ENCODE assay signal across 2 cellular contexts in genomic region chr1:3344395-3344794, GRCh38.
A peak's percentile ranks its signal among the peaks of the same experiment; 100 is the strongest.
TF ChIP-seq lines count a peak whose summit lies in the region.

No MANE protein-coding gene starts in this region.

TF ChIP-seq in HepG2, 621 proteins besides CTCF, POLR2A, EP300 and RAD21:
- peak; percentile 10; the same call in 1 of the 2 replicates for TF ChIP-seq ZNF280D (CRISPR knock-in tag; IDR thresholded peaks at IDR 0.05)
- TF ChIP-seq LCORL (IDR thresholded peaks at IDR 0.05) = no peak
- no peak for TF ChIP-seq LCORL (CRISPR knock-in tag; IDR thresholded peaks at IDR 0.05)

TF ChIP-seq in HEK293, 187 proteins besides CTCF, POLR2A, EP300 and RAD21:
- TF ChIP-seq ZBTB44 (tag by site-specific recombination; IDR thresholded peaks at IDR 0.05) (no peak), TCF7L2 (IDR thresholded peaks at IDR 0.05; ENCODE audit: borderline replicate concordance, low read depth, low read length) (no peak), SP2 (tag by site-specific recombination; IDR thresholded peaks at IDR 0.05) (no peak), ZNF488 (tag by site-specific recombination; IDR thresholded peaks at IDR 0.05) (no peak), ZSCAN23 (tag by site-specific recombination; IDR thresholded peaks at IDR 0.05) (no peak), ZNF48 (tag by site-specific recombination; IDR thresholded peaks at IDR 0.05) (no peak), TRIM28 (IDR thresholded peaks at IDR 0.05; ENCODE audit: borderline replicate concordance, low read length) (peak; percentile 66; the same call in 1 of the 2 replicates), ZNF580 (tag by site-specific recombination; IDR thresholded peaks at IDR 0.05) (0 out of 2 replicates have a peak, but pooled peaks have one; percentile 40), SETDB1 (IDR thresholded peaks at IDR 0.05; ENCODE audit: insufficient read length, low read length) (peak; percentile 98), EGR2 (tag by site-specific recombination; IDR thresholded peaks at IDR 0.05; ENCODE audit: low read depth) (no peak)
- TF ChIP-seq, protein P1, sequence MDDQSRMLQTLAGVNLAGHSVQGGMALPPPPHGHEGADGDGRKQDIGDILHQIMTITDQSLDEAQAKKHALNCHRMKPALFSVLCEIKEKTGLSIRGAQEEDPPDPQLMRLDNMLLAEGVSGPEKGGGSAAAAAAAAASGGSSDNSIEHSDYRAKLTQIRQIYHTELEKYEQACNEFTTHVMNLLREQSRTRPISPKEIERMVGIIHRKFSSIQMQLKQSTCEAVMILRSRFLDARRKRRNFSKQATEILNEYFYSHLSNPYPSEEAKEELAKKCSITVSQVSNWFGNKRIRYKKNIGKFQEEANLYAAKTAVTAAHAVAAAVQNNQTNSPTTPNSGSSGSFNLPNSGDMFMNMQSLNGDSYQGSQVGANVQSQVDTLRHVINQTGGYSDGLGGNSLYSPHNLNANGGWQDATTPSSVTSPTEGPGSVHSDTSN (CRISPR knock-in tag; IDR thresholded peaks at IDR 0.05) = no peak
